ENCODE assay signal across 20 cellular contexts in genomic region chr4:51930557-51930956, GRCh38.
DNase-seq lines count a peak whose midpoint lies in the region; ATAC-seq and TF ChIP-seq lines count a peak whose summit lies in the region.
"Had no signal": no experiment of that assay in that cellular context is flagged by ENCODE, and none has a peak within 500 bp of the region (broad histone marks: within the 10 kb centered on the region; RNA-seq: fewer than 3 reads in every experiment).

No MANE protein-coding gene starts in this region.

- no TSS peak for BruUV-seq in PC-3 (replicated peaks; lab: Mats Ljungman, UMichigan)

- H3K4me3 ChIP-seq in fibroblast of mammary gland (ENCODE audit: control insufficient read depth, low read depth, low read length) (no peak overlapping the region), PC-3 (ENCODE audit: low read length) (no peak overlapping the region), tibial artery (no peak overlapping the region)
- H3K4me3 ChIP-seq: K562, SJSA1 had no signal

- H3K27ac ChIP-seq in PC-3 (ENCODE audit: low read length) (no peak overlapping the region), tibial artery (no peak overlapping the region)
- H3K27ac ChIP-seq: SJSA1 had no signal

- H2AFZ ChIP-seq in PC-3 (ENCODE audit: low read length) = no peak overlapping the region

- peak; percentile 8 for DNase-seq in GM03348 (ENCODE audit: low spot score)
- DNase-seq in astrocyte of the hippocampus (ENCODE audit: low read depth, low spot score) = peak; percentile 22
- peak; percentile 11 for DNase-seq in fibroblast of mammary gland (ENCODE audit: low read depth)
- DNase-seq in myocyte (ENCODE audit: low read depth) = peak; percentile 27
- DNase-seq in PC-3 = no peak
- no peak for DNase-seq in tibial artery
- no peak for DNase-seq in HEK293T (ENCODE audit: extremely low spot score)
- DNase-seq: DMS53, EL, GF-D8, H7, NCI-H1092 treated with DMSO at 0.1 percent for 48 hours, NCI-H2029 treated with DMSO at 0.1 percent for 48 hours, NCI-H446, NCI-H526, OCI-M1 had no signal

- H3K4me1 ChIP-seq in PC-3 (ENCODE audit: insufficient read depth, low read length) (no peaks in the 10 kb centered on the region), tibial artery (peaks cover 0 to 21% (median 8%) of the 10 kb centered on the region in 4 donors)
- H3K4me1 ChIP-seq: SJSA1 had no signal

- H4K20me1 ChIP-seq in PC-3 (ENCODE audit: low read length) = no peaks in the 10 kb centered on the region

- H3K27me3 ChIP-seq in PC-3 (ENCODE audit: low read length) (no peaks in the 10 kb centered on the region), tibial artery (no peaks in the 10 kb centered on the region)
- H3K27me3 ChIP-seq: SJSA1 had no signal

- ATAC-seq in PC-3 (no peak), GM21381 (IDR thresholded peaks at IDR 0.05; ENCODE audit: unreplicated experiment) (no peak)
- ATAC-seq: K562, Right ventricle myocardium inferior had no signal

- no peaks in the 10 kb centered on the region for H3K79me2 ChIP-seq in PC-3 (ENCODE audit: low read length)

- H3K9me3 ChIP-seq in PC-3 (ENCODE audit: low read length) (no peaks in the 10 kb centered on the region), tibial artery (no peaks in the 10 kb centered on the region)
- H3K9me3 ChIP-seq: SJSA1 had no signal

- intact Hi-C loops in PC-3 (cut with micrococcal nuclease) = no loop called here
- intact Hi-C loops in tibial artery (cut with DNase I; ENCODE audit: low total_unique reads) = no loop called here

- H3K36me3 ChIP-seq in PC-3 (ENCODE audit: low read depth, low read length) = no peaks in the 10 kb centered on the region
- H3K36me3 ChIP-seq in tibial artery = no peaks in the 10 kb centered on the region
- H3K36me3 ChIP-seq: SJSA1 had no signal

- H3K9me2 ChIP-seq in PC-3 (replicated peaks; ENCODE audit: low read length) = no peaks in the 10 kb centered on the region

- no peak overlapping the region for H3K4me2 ChIP-seq in PC-3 (ENCODE audit: low read length)

- TF ChIP-seq CTCF in fibroblast of mammary gland (conservative IDR thresholded peaks at IDR 0.05; ENCODE audit: control insufficient read depth, insufficient read depth, low read depth, low read length) = no peak
- TF ChIP-seq CTCF in PC-3 (conservative IDR thresholded peaks at IDR 0.05; ENCODE audit: low read depth, low read length) = no peak
- no peak for TF ChIP-seq CTCF in tibial artery (IDR thresholded peaks at IDR 0.05)

- CTCF ChIA-PET in PC-3 (lab: Charles Lee) = no interaction called here
- CTCF ChIA-PET in HEK293T (lab: Yijun Ruan, JAX) = interaction anchor here (0.5 kb wide), 1 partner anchor 756 kb away, joined by 4 read pairs; no protein-coding TSS in a partner anchor

- no peaks in the 10 kb centered on the region for H3F3A ChIP-seq in PC-3 (ENCODE audit: low read length, unreplicated experiment)

- POLR2A ChIA-PET in PC-3 (lab: Charles Lee; ENCODE audit: unreplicated experiment) (no interaction called here), HEK293T (lab: Yijun Ruan, JAX) (no interaction called here)

- no peak overlapping the region for H3K9ac ChIP-seq in PC-3 (ENCODE audit: low read length)

TF ChIP-seq in HEK293T, 16 proteins besides CTCF, POLR2A, EP300 and RAD21:
- TF ChIP-seq BHLHE40 (IDR thresholded peaks at IDR 0.05; ENCODE audit: borderline replicate concordance) = no peak
- no peak for TF ChIP-seq LEF1 (IDR thresholded peaks at IDR 0.05; ENCODE audit: borderline replicate concordance)
- no peak for TF ChIP-seq CTBP1 (IDR thresholded peaks at IDR 0.05; ENCODE audit: borderline replicate concordance)
- no peak for TF ChIP-seq FOXM1 (IDR thresholded peaks at IDR 0.05; ENCODE audit: borderline replicate concordance)
- TF ChIP-seq HDGF (IDR thresholded peaks at IDR 0.05; ENCODE audit: borderline replicate concordance) = no peak
- TF ChIP-seq PKNOX1 (IDR thresholded peaks at IDR 0.05) = no peak
TF ChIP-seq in HEK293T: peak in this region for 0.

Comparison
In these comparisons a context has a peak if more than half of its experiments do, and no peak if none do; other contexts are left out.
1. DNase-seq: peak in GM03348 (single experiment), astrocyte of the hippocampus (single experiment), fibroblast of mammary gland (single experiment) and myocyte (single experiment); none in PC-3 (single experiment), tibial artery (0 of 2) and HEK293T (single experiment).